ENCODE assay signal across 19 cellular contexts in genomic region chrX:31199770-31200114, GRCh38.
"Had no signal": no experiment of that assay in that cellular context is flagged by ENCODE, and none has a peak within 500 bp of the region (broad histone marks: within the 10 kb centered on the region; RNA-seq: fewer than 3 reads in every experiment).

No MANE protein-coding gene starts in this region.

- ATAC-seq: activated naive CD4-positive, alpha-beta T cell treated with anti-CD3 and anti-CD28 coated beads, Interleukin-2, amount 50 U/mL, for 72 hours; activated T-helper 17 cell treated with anti-CD3 and anti-CD28 coated beads, Interleukin-2, amount 50 U/mL, for 72 hours; esophagus mucosa; left ventricle myocardium superior; sciatic nerve; T-cell had no signal

- FAIRE-seq: TTC549 had no signal

- H3K27me3 ChIP-seq: ascending aorta had no signal

- H3K9me3 ChIP-seq: ascending aorta had no signal

- H3K36me3 ChIP-seq: ascending aorta had no signal

- H3K4me3 ChIP-seq: ascending aorta had no signal

- H3K4me1 ChIP-seq: ascending aorta had no signal

- DNase-seq: activated CD4-positive, alpha-beta T cell treated with anti-CD3 and anti-CD28 coated beads for 1 hour; activated T-cell treated with anti-CD3 and anti-CD28 coated beads, Interleukin-2, amount 50 U/mL, for 1 hour; central memory CD4-positive, alpha-beta T cell; effector CD8-positive, alpha-beta T cell; foreskin melanocyte; kidney glomerular epithelial cell; left ventricle myocardium superior; naive B cell; occipital lobe; posterior cingulate gyrus; stimulated activated CD4-positive, alpha-beta T cell treated with anti-CD3 and anti-CD28 coated beads, Interleukin-4, amount 100 ng/mL, for 1 hour; stimulated activated naive CD4-positive, alpha-beta T cell; T-cell had no signal

- H3K27ac ChIP-seq: ascending aorta had no signal
